ENCODE assay signal across 9 cellular contexts in the genomic region with DNA sequence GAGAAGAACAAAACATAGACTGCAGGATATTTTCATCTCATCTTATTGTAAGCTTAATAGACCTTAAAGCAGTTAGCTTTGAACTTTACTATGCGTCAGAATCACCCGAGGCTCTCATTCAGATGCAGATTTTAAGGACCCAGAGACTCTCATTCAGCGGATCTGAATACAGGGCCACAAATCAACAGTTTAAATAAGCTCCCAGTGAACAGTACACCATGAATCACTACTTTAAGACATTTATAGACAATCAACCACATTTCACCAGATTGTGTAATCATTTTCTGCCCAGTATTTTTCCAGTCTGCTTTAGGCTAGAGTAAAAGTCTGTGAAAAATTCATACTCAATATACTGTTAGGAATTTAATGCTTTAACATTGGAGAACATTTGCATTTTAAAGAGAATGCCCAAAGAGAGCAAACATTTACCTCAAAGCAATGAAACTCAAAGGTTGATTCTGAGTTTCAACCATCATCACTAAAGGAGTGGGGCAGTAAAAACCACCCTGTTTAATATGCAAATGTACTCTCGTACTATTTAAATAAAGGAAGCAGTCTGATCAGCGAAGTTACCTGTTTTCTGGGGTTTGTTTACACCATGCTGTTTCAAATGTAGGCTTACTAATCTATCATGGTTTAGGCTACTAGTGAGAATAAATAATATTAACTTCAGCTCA. TPM values are rescaled to one million over a fixed set of nuclear protein-coding genes. Genes with fewer than 3 reads are reported as not detected.
DNase-seq lines count a peak whose midpoint lies in the region; ATAC-seq and TF ChIP-seq lines count a peak whose summit lies in the region.
"Had no signal": no experiment of that assay in that cellular context is flagged by ENCODE, and none has a peak within 500 bp of the region (broad histone marks: within the 10 kb centered on the region; RNA-seq: fewer than 3 reads in every experiment).

No MANE protein-coding gene starts in this region.

- H3K27ac ChIP-seq in A673 (ENCODE audit: low read depth, low read length, poor library complexity, severe bottlenecking) = peak overlapping the region; percentile 80

- no peaks in the 10 kb centered on the region for H3K36me3 ChIP-seq in A673 (ENCODE audit: insufficient read depth, low read length, poor library complexity, severe bottlenecking)

- POLR2A ChIA-PET in A673 (lab: Charles Lee; ENCODE audit: low non-redundant PET) = no interaction called here

- DNase-seq in A673 (ENCODE audit: low spot score) (peak; percentile 89), NCI-H526 treated with DMSO at 0.1 percent for 48 hours (lab: John Stamatoyannopoulos, UW) (peak; percentile 91), fibroblast of the aortic adventitia (ENCODE audit: low read depth) (peak; percentile 62), NCI-H2081 (lab: John Stamatoyannopoulos, UW) (no peak), NCI-H2196 (lab: John Stamatoyannopoulos, UW; ENCODE audit: unreplicated experiment) (no peak), SKM-1 treated with dmso at 0.1 percent for 144 hours (lab: John Stamatoyannopoulos, UW; ENCODE audit: unreplicated experiment) (no peak)
- DNase-seq: CD4-positive, alpha-beta memory T cell had no signal

- no peaks in the 10 kb centered on the region for H3K9me3 ChIP-seq in A673 (ENCODE audit: low read depth, low read length, poor library complexity, severe bottlenecking)

- H3K4me3 ChIP-seq in A673 (ENCODE audit: low read depth, low read length, poor library complexity, severe bottlenecking) = no peak overlapping the region
- no peak overlapping the region for H3K4me3 ChIP-seq in fibroblast of the aortic adventitia (ENCODE audit: low read depth, low read length)

- ATAC-seq in GM21619 (IDR thresholded peaks at IDR 0.05; ENCODE audit: unreplicated experiment) (peak; percentile 49), HG03521 (IDR thresholded peaks at IDR 0.05; ENCODE audit: unreplicated experiment) (no peak)

- CTCF ChIA-PET in A673 (lab: Charles Lee) = interaction anchor here (0.6 kb wide), 1 partner anchor 107 kb away, joined by 4 read pairs; no protein-coding TSS in a partner anchor

- intact Hi-C loops in A673 (cut with micrococcal nuclease; ENCODE audit: unreplicated experiment) = no loop called here

- H3K27me3 ChIP-seq in A673 (replicated peaks; ENCODE audit: insufficient read depth, low read depth, low read length, poor library complexity) = no peaks in the 10 kb centered on the region

- H3K4me1 ChIP-seq in A673 (ENCODE audit: insufficient read depth, low read length, poor library complexity, severe bottlenecking) = peaks cover 36% of the 10 kb centered on the region

- BruUV-seq in A673 (replicated peaks; lab: Mats Ljungman, UMichigan) = no TSS peak

- no peak for TF ChIP-seq CTCF in A673 (conservative IDR thresholded peaks at IDR 0.05; ENCODE audit: low read depth, low read length)
- TF ChIP-seq CTCF in fibroblast of the aortic adventitia (IDR thresholded peaks at IDR 0.05; ENCODE audit: insufficient read depth, low read length) = no peak

RNA-seq across cellular contexts. Expression of a gene that starts 11.0 kb away (rescaled TPM):
- total RNA-seq in A673 (2021) = 1.0 and 1.2 TPM in 2 replicates
- total RNA-seq in fibroblast of the aortic adventitia (ENCODE audit: low replicate concordance) = 8.8 and 26.4 TPM in 2 replicates

RNA-seq across cellular contexts. Expression of a gene that starts 31.4 kb away (rescaled TPM):
- total RNA-seq in A673 (2021) (23.0 and 24.4 TPM in 2 replicates), fibroblast of the aortic adventitia (ENCODE audit: low replicate concordance) (18.3 and 56.1 TPM in 2 replicates)

Comparison
In these comparisons a context has a peak if more than half of its experiments do, and no peak if none do; other contexts are left out.
1. DNase-seq: peak in A673 (single experiment), NCI-H526 treated with DMSO at 0.1 percent for 48 hours (single experiment) and fibroblast of the aortic adventitia (single experiment); none in NCI-H2081 (0 of 2), NCI-H2196 (single experiment) and SKM-1 treated with dmso at 0.1 percent for 144 hours (single experiment).